Comparison of ENCODE assay signal across 10 cellular contexts in genomic region chr2:40213071-40213470, GRCh38.
DNase-seq lines count a peak whose midpoint lies in the region; ATAC-seq and TF ChIP-seq lines count a peak whose summit lies in the region.
"Had no signal": no experiment of that assay in that cellular context is flagged by ENCODE, and none has a peak within 500 bp of the region (broad histone marks: within the 10 kb centered on the region; RNA-seq: fewer than 3 reads in every experiment).

No MANE protein-coding gene starts in this region.

- H3K27ac ChIP-seq in left lung: no peak overlapping the region

- no peaks in the 10 kb centered on the region for H3K27me3 Mint-ChIP-seq in brain
- H3K27me3 Mint-ChIP-seq: naive thymus-derived CD4-positive, alpha-beta T cell had no signal

- H3K36me3 Mint-ChIP-seq in brain: peaks cover 33% of the 10 kb centered on the region

- H3K4me1 ChIP-seq in left lung: no peaks in the 10 kb centered on the region

- no peaks in the 10 kb centered on the region for H3K9me3 ChIP-seq in left lung

- peak overlapping the region in 1 of 5 experiments; percentile 13 for H3K27ac Mint-ChIP-seq in brain
- H3K27ac Mint-ChIP-seq: naive thymus-derived CD4-positive, alpha-beta T cell had no signal

- H3K4me3 ChIP-seq in LNCaP clone FGC (ENCODE audit: low read depth, low read length) (no peak overlapping the region), left lung (no peak overlapping the region)

- DNase-seq in AG09319 (ENCODE audit: extremely low read depth, low read depth) (no peak), LNCaP clone FGC (ENCODE audit: low read depth) (no peak), left lung (no peak), NOMO-1 (lab: John Stamatoyannopoulos, UW; ENCODE audit: unreplicated experiment in 2 of 2) (no peak), MV-4-11 (lab: John Stamatoyannopoulos, UW) (no peak), globus pallidus (ENCODE audit: low spot score) (no peak)
- DNase-seq: DMS79; naive thymus-derived CD4-positive, alpha-beta T cell had no signal

- ATAC-seq in left lung (peak; percentile 66), GM19452 (IDR thresholded peaks at IDR 0.05; ENCODE audit: unreplicated experiment) (no peak)
- ATAC-seq: naive thymus-derived CD4-positive, alpha-beta T cell had no signal

- no peak overlapping the region for H3K4me3 Mint-ChIP-seq in brain
- H3K4me3 Mint-ChIP-seq: naive thymus-derived CD4-positive, alpha-beta T cell had no signal

- H3K4me1 Mint-ChIP-seq in brain: peaks cover 26% of the 10 kb centered on the region

- H3K27me3 ChIP-seq in left lung: no peaks in the 10 kb centered on the region

- peaks cover 14 to 21% (median 20%) of the 10 kb centered on the region in 5 experiments for H3K9me3 Mint-ChIP-seq in brain

- TF ChIP-seq CTCF in AG09319 (IDR thresholded peaks at IDR 0.05; ENCODE audit: low read depth, low read length) (peak; percentile 48), LNCaP clone FGC (IDR thresholded peaks at IDR 0.05; ENCODE audit: control insufficient read depth, extremely low read depth, insufficient read depth) (peak; percentile 33), brain (conservative IDR thresholded peaks at IDR 0.05) (peak; percentile 37 to 45), left lung (IDR thresholded peaks at IDR 0.05) (peak in 1 of 2 donors; percentile 46)

- H3K36me3 ChIP-seq in left lung: no peaks in the 10 kb centered on the region

- intact Hi-C loops in left lung (cut with DNase I): no loop called here
